10 cellular contexts compared by ENCODE assay signal in the genomic region with DNA sequence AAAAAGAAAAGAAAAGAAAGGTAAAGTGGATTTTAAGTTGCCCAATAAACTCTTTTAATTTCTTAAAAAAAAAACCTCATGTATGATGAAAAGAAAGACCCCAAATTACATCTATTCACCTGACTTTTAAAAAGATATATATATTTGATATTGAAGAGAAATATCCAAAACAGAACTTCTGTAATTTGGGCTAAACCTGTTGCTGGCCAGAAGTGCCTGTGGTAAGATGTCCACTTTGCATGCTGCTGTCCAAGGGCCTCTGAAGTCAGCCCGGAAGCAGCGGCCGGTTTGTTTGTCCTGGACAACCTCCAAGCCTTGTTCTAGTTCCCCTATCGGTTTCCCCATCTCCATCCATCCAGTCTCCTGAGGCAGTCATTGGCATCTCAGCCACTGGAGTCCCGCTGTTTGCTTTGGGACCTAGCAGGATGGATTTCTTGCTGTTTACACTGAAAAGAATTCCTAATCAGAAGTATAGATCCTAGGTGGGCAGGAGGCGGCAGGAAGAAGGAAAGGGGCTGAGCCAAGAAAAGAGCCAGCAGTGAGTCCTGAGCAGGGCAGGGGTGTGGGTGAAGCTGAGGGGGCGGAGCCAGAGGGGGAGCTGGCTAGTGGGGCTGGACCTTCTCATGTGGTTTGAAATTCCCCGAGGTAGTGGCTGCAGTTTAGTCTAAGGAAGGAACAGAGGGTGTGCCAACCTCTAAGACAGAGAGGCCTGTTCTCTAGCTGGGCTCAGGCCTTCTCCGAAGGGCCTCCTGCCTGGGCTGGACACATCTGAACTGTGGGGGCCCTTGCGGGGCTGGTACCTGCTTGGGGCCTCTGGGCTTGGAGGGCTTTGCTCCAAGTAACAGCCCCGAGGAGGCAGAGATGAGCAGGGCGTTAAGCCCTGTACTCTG. TPM values are rescaled to one million over a fixed set of nuclear protein-coding genes. Genes with fewer than 3 reads are reported as not detected.
DNase-seq lines count a peak whose midpoint lies in the region; ATAC-seq and TF ChIP-seq lines count a peak whose summit lies in the region.
"Had no signal": no experiment of that assay in that cellular context is flagged by ENCODE, and none has a peak within 500 bp of the region (broad histone marks: within the 10 kb centered on the region; RNA-seq: fewer than 3 reads in every experiment).

No MANE protein-coding gene starts in this region.

- H3K9me3 ChIP-seq in Peyer's patch, result no peaks in the 10 kb centered on the region

- CTCF ChIA-PET in BJ (lab: Yijun Ruan, JAX), result interaction anchor here (0.6 to 2.3 kb wide), 4 partner anchors 10 to 554 kb away, joined by 4 to 14 read pairs (median 10); no protein-coding TSS in a partner anchor

- POLR2A ChIA-PET in BJ (lab: Charles Lee), result no interaction called here

- no peaks in the 10 kb centered on the region for H3K36me3 ChIP-seq in BJ (ENCODE audit: control insufficient read depth, insufficient read depth, low read length)
- H3K36me3 ChIP-seq in Peyer's patch, result no peaks in the 10 kb centered on the region

- H3K4me1 ChIP-seq in Peyer's patch, result peaks cover 0 to 15% (median 5%) of the 10 kb centered on the region in 4 donors

- H3K4me3 ChIP-seq in BJ (ENCODE audit: low read depth, low read length) (no peak overlapping the region), Peyer's patch (no peak overlapping the region)
- H3K4me3 ChIP-seq: SK-N-MC had no signal

- no peak for TF ChIP-seq CTCF in BJ (IDR thresholded peaks at IDR 0.05; ENCODE audit: insufficient read depth, low read depth, low read length)
- no peak for TF ChIP-seq CTCF in Peyer's patch (IDR thresholded peaks at IDR 0.05)

- peak; percentile 24 for DNase-seq in BJ (ENCODE audit: low read depth)
- DNase-seq in NCI-H146 treated with DMSO at 0.1 percent for 48 hours (lab: John Stamatoyannopoulos, UW; ENCODE audit: unreplicated experiment), result peak; percentile 16
- peak; percentile 87 for DNase-seq in medulla oblongata (ENCODE audit: extremely low spot score)
- no peak for DNase-seq in Peyer's patch
- DNase-seq: stimulated activated naive CD4-positive, alpha-beta T cell had no signal

- H3K27me3 ChIP-seq in BJ (ENCODE audit: control insufficient read depth, insufficient read depth, low read length) (peaks cover 31% of the 10 kb centered on the region), Peyer's patch (no peaks in the 10 kb centered on the region)

- no peak for TF ChIP-seq POLR2A in Peyer's patch (IDR thresholded peaks at IDR 0.05)

- H3K27ac ChIP-seq in cingulate gyrus (ENCODE audit: low read depth, low read length), result peak overlapping the region; percentile 31
- H3K27ac ChIP-seq in Peyer's patch, result no peak overlapping the region
- H3K27ac ChIP-seq: SK-N-MC had no signal

- ATAC-seq in GM21515 (IDR thresholded peaks at IDR 0.05; ENCODE audit: unreplicated experiment) (no peak), GM18867 (IDR thresholded peaks at IDR 0.05; ENCODE audit: unreplicated experiment) (no peak), HG02623 (IDR thresholded peaks at IDR 0.05; ENCODE audit: unreplicated experiment) (no peak)

RNA-seq across cellular contexts. Expression of a gene that starts 3.3 kb away (rescaled TPM):
- not detected in 2 replicates for polyA plus RNA-seq in BJ (2011; rRNA removed)
- not detected in 2 replicates for polyA minus RNA-seq in BJ (2011; rRNA and poly(A)+ RNA removed)
- total RNA-seq in Peyer's patch, result 1 to 10 TPM; 1.6 to 9.5 (median 4.2) TPM

RNA-seq across cellular contexts. Expression of a gene that starts 56.5 kb away (rescaled TPM):
- 6.3 and 7.6 TPM in 2 replicates for polyA plus RNA-seq in BJ (2011; rRNA removed)
- polyA minus RNA-seq in BJ (2011; rRNA and poly(A)+ RNA removed), result 5.6 and 7.6 TPM in 2 replicates
- 10 to 100 TPM in 2 of 4 donors, 1 to 10 TPM in 2; 5.4 to 15.7 (median 9.3) TPM for total RNA-seq in Peyer's patch

Comparison
In these comparisons a context has a peak if more than half of its experiments do, and no peak if none do; other contexts are left out.
1. DNase-seq: peak in BJ (single experiment), NCI-H146 treated with DMSO at 0.1 percent for 48 hours (single experiment) and medulla oblongata (single experiment); none in Peyer's patch (0 of 3).